Comparison of ENCODE assay signal across 8 cellular contexts in genomic region chr15:44195151-44195740, GRCh38. TPM values are rescaled to one million over a fixed set of nuclear protein-coding genes. Genes with fewer than 3 reads are reported as not detected.
DNase-seq lines count a peak whose midpoint lies in the region; ATAC-seq, FAIRE-seq and TF ChIP-seq lines count a peak whose summit lies in the region.

Gene FRMD5, minus strand, starts transcription at chr15:44195271.

- ATAC-seq in GM18867 (IDR thresholded peaks at IDR 0.05; ENCODE audit: unreplicated experiment) (peak; percentile 98), HG03103 (IDR thresholded peaks at IDR 0.05; ENCODE audit: low read depth, unreplicated experiment) (peak; percentile 88)

- no peaks in the 10 kb centered on the region for H3K27me3 ChIP-seq in kidney epithelial cell (ENCODE audit: control insufficient read depth, insufficient read depth, low read length)

- peak within 1 kb of the TSS; percentile 80 for H3K4me3 ChIP-seq in choroid plexus epithelial cell (ENCODE audit: low read depth, low read length)
- H3K4me3 ChIP-seq in kidney epithelial cell (ENCODE audit: low read depth, low read length) = peak within 1 kb of the TSS; percentile 81

- no peaks in the 10 kb centered on the region for H3K36me3 ChIP-seq in kidney epithelial cell (ENCODE audit: control insufficient read depth, insufficient read depth, low read length)

- peak; percentile 94 for DNase-seq in NCI-H2227 treated with DMSO at 0.1 percent for 48 hours (lab: John Stamatoyannopoulos, UW)
- DNase-seq in activated CD4-positive, alpha-beta T cell treated with anti-CD3 and anti-CD28 coated beads for 4 hours = peak; percentile 84
- DNase-seq in choroid plexus epithelial cell (ENCODE audit: low read depth) = peak; percentile 96
- peak; percentile 65 for DNase-seq in kidney epithelial cell (ENCODE audit: low read depth)
- peak; percentile 77 for DNase-seq in stimulated activated CD4-positive, alpha-beta T cell treated with anti-CD3 and anti-CD28 coated beads, Interleukin-15, amount 100 ng/mL, for 1 hour (ENCODE audit: low read depth in 1 of 2, low spot score in 1 of 2)

- TF ChIP-seq CTCF in choroid plexus epithelial cell (conservative IDR thresholded peaks at IDR 0.05; ENCODE audit: low read depth, low read length) = peak; percentile 68
- TF ChIP-seq CTCF in kidney epithelial cell (IDR thresholded peaks at IDR 0.05; ENCODE audit: insufficient read depth, low read length, poor library complexity, severe bottlenecking) = peak; percentile 52

- peak; percentile 84 for FAIRE-seq in A204.1 (lab: Jason Lieb, UNC)

RNA-seq across cellular contexts. Expression of gene FRMD5, which starts in this region (rescaled TPM):
- total RNA-seq in kidney epithelial cell = 9.9 and 12.5 TPM in 2 replicates

Comparison
In these comparisons a context has a peak if more than half of its experiments do, and no peak if none do; other contexts are left out.
1. Peak in every context shown above with its lines: DNase-seq, ATAC-seq and H3K4me3 ChIP-seq.